In the genomic region with DNA sequence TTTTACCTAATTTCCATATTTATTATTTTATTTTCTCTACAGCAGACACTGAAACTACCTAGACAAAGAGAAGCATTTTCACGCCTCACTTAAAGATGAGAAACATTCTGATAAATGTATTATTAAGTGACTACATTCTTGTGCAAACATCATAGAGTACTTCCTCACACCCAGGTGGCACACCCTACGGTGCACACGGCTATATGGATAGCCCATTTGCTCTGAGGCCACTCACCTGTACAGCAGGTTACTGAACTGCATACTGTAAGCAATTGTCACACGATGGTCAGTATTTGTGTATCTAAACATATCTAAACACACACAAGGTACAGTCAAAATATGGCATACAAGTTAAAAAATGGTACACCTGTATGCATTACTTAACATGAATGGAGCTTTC, we compare ENCODE assay signal across 15 cellular contexts.
A peak's percentile ranks its signal among the peaks of the same experiment; 100 is the strongest.
DNase-seq lines count a peak whose midpoint lies in the region; ATAC-seq, FAIRE-seq and TF ChIP-seq lines count a peak whose summit lies in the region.
"Had no signal": no experiment of that assay in that cellular context is flagged by ENCODE, and none has a peak within 500 bp of the region (broad histone marks: within the 10 kb centered on the region; RNA-seq: fewer than 3 reads in every experiment).

No MANE protein-coding gene starts in this region.

- peak; percentile 9 for FAIRE-seq in GM12891 (lab: Jason Lieb, UNC)
- FAIRE-seq: A549, GM18507, HepG2, HTR-8/SVneo had no signal

- H3K9me3 ChIP-seq in mucosa of descending colon (no peaks in the 10 kb centered on the region), uterus (no peaks in the 10 kb centered on the region)
- H3K9me3 ChIP-seq: Caco-2 had no signal

- peak; percentile 6 for DNase-seq in COLO668 (lab: John Stamatoyannopoulos, UW; ENCODE audit: unreplicated experiment)
- no peak for DNase-seq in GM12891 (ENCODE audit: insufficient read length, low spot score)
- DNase-seq in NCI-H748 treated with DMSO at 0.1 percent for 48 hours (lab: John Stamatoyannopoulos, UW): peak; percentile 11
- peak in 1 of 3 donors; percentile 48 for DNase-seq in mucosa of descending colon
- no peak for DNase-seq in activated T-cell treated with anti-CD3 and anti-CD28 coated beads, Interleukin-2, amount 50 U/mL, for 1 hour
- DNase-seq in Right ventricle myocardium superior: no peak
- no peak for DNase-seq in uterus
- DNase-seq: Caco-2; CD8-positive, alpha-beta T cell; HCEC 1CT; HFFc6 had no signal

- H3K27ac ChIP-seq in uterus: no peak overlapping the region
- H3K27ac ChIP-seq: A549 had no signal

- TF ChIP-seq POLR2A in GM12891 (IDR thresholded peaks at IDR 0.05; ENCODE audit: low read depth, low read length) (no peak), uterus (IDR thresholded peaks at IDR 0.05) (no peak)

- intact Hi-C loops in mucosa of descending colon (cut with DNase I, micrococcal nuclease): no loop called here
- intact Hi-C loops in Right ventricle myocardium superior (cut with DNase I): no loop called here
- intact Hi-C loops in uterus (cut with DNase I; ENCODE audit: low total_unique reads): no loop called here

- TF ChIP-seq CTCF in mucosa of descending colon (IDR thresholded peaks at IDR 0.05) (no peak), uterus (IDR thresholded peaks at IDR 0.05) (no peak)

- ATAC-seq in mucosa of descending colon: peak; percentile 89
- no peak for ATAC-seq in Right ventricle myocardium superior (ENCODE audit: poor library complexity)
- ATAC-seq: A549; CD8-positive, alpha-beta T cell; HepG2 had no signal

- H3K4me3 ChIP-seq in mucosa of descending colon (no peak overlapping the region), uterus (no peak overlapping the region)
- H3K4me3 ChIP-seq: A549 had no signal

- H3K4me1 ChIP-seq in mucosa of descending colon (ENCODE audit: low read depth) (no peaks in the 10 kb centered on the region), uterus (no peaks in the 10 kb centered on the region)
- H3K4me1 ChIP-seq: A549, Caco-2 had no signal

- H3K36me3 ChIP-seq in mucosa of descending colon (ENCODE audit: low read depth) (no peaks in the 10 kb centered on the region), uterus (no peaks in the 10 kb centered on the region)

- no peaks in the 10 kb centered on the region for H3K27me3 ChIP-seq in uterus

TF ChIP-seq in GM12891, 5 proteins besides CTCF, POLR2A, EP300 and RAD21:
- no peak for TF ChIP-seq POU2F2 (IDR thresholded peaks at IDR 0.05; ENCODE audit: low read depth, low read length)
- no peak for TF ChIP-seq POLR2AphosphoS5 (IDR thresholded peaks at IDR 0.05; ENCODE audit: low read depth, low read length)
- TF ChIP-seq SPI1 (IDR thresholded peaks at IDR 0.05; ENCODE audit: low read depth, low read length): no peak
- no peak for TF ChIP-seq TAF1 (IDR thresholded peaks at IDR 0.05; ENCODE audit: low read depth, low read length)
- TF ChIP-seq PAX5 (IDR thresholded peaks at IDR 0.05; ENCODE audit: insufficient read depth, low read length, severe bottlenecking): no peak
TF ChIP-seq in GM12891: peak in this region for 0.

Comparison
In these comparisons a context has a peak if more than half of its experiments do, and no peak if none do; other contexts are left out.
1. DNase-seq: peak in COLO668 (single experiment) and NCI-H748 treated with DMSO at 0.1 percent for 48 hours (single experiment); none in GM12891 (single experiment), activated T-cell treated with anti-CD3 and anti-CD28 coated beads, Interleukin-2, amount 50 U/mL, for 1 hour (single experiment), Right ventricle myocardium superior (single experiment) and uterus (0 of 2).